ENCODE assay signal across 11 cellular contexts in genomic region chr6:89972024-89972381, GRCh38.
"Had no signal": no experiment of that assay in that cellular context is flagged by ENCODE, and none has a peak within 500 bp of the region (broad histone marks: within the 10 kb centered on the region; RNA-seq: fewer than 3 reads in every experiment).

No MANE protein-coding gene starts in this region.

- H3K36me3 ChIP-seq: tibial nerve had no signal

- H3K27ac Mint-ChIP-seq: activated T-helper 2 cell treated with anti-CD3 and anti-CD28 coated beads, Interferon-gamma antibody, Interleukin-2, Interleukin-4, amounts not matched to agents 10 μg/mL and 5 μg/mL and 100 μg/mL, durations not matched to agents 14 hours and 24 hours and 36 hours had no signal

- ATAC-seq: left colon, mucosa of descending colon had no signal

- H3K4me3 ChIP-seq: dorsolateral prefrontal cortex, mucosa of descending colon, tibial nerve had no signal

- H3K4me3 Mint-ChIP-seq: nephron had no signal

- DNase-seq: activated CD4-positive, alpha-beta T cell treated with anti-CD3 and anti-CD28 coated beads for 1 hour; activated CD8-positive, alpha-beta memory T cell treated with anti-CD3 and anti-CD28 coated beads for 24 hours; activated naive CD4-positive, alpha-beta T cell treated with anti-CD3 and anti-CD28 coated beads, Interleukin-2, amount 50 U/mL, for 16 hours; dorsolateral prefrontal cortex; left colon; mammary epithelial cell; mucosa of descending colon; stimulated activated CD4-positive, alpha-beta T cell treated with anti-CD3 and anti-CD28 coated beads, Interleukin-4, amount 100 ng/mL, for 1 hour had no signal

- H3K27ac ChIP-seq: dorsolateral prefrontal cortex, tibial nerve had no signal

- H3K9me3 Mint-ChIP-seq: activated T-helper 2 cell treated with anti-CD3 and anti-CD28 coated beads, Interferon-gamma antibody, Interleukin-2, Interleukin-4, amounts not matched to agents 10 μg/mL and 5 μg/mL and 100 μg/mL, durations not matched to agents 14 hours and 24 hours and 36 hours; nephron had no signal

- H3K9me3 ChIP-seq: mucosa of descending colon, tibial nerve had no signal

- H3K27me3 ChIP-seq: dorsolateral prefrontal cortex, tibial nerve had no signal

- H3K4me1 Mint-ChIP-seq: nephron had no signal
